Comparison of ENCODE assay signal across 14 cellular contexts in the genomic region with DNA sequence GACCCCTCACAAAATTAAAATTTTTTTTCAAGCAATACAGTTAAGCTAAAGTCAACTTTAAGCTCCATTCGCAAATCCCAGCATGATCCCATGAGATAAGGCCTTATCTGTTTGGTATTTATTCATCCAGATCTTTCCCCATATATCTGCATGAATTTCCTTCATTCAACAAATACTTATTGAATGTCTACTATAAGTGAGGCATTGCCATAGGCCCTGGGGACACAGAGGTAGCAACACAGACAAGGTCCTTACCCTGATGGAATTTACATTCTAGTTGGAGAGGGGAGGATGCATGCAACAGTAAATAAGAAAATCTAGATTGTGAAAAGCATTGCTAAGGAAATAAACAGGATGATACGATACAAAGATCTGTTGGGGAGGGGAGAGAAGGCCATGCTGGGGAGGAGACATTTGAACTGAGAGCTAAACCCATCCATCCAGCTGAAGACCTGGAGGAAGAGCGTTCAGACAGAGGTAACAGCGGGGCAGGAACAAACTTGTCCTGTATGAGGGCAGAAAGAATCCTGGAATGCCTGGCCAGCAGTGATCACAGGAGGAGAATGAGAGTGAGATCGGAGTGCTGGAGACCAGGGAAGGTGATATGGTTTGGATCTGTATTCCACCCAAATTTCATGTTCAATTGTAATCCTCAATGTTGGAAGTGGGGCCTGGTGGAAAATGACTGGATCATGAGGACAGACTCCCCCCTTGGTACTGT.
"Had no signal": no experiment of that assay in that cellular context is flagged by ENCODE, and none has a peak within 500 bp of the region (broad histone marks: within the 10 kb centered on the region; RNA-seq: fewer than 3 reads in every experiment).

No MANE protein-coding gene starts in this region.

- H3K36me3 ChIP-seq: cardiac muscle cell, esophagus muscularis mucosa, pancreas, vagina had no signal

- H3K27me3 ChIP-seq: cardiac muscle cell, esophagus muscularis mucosa, pancreas, vagina had no signal

- DNase-seq: activated CD4-positive, alpha-beta memory T cell treated with anti-CD3 and anti-CD28 coated beads for 36 hours; activated CD4-positive, alpha-beta T cell treated with anti-CD3 and anti-CD28 coated beads for 1 hour; activated CD8-positive, alpha-beta memory T cell treated with anti-CD3 and anti-CD28 coated beads, Interleukin-2, amount 10 ng/mL, durations not matched to agents 7 days and 5 days; activated naive CD4-positive, alpha-beta T cell treated with anti-CD3 and anti-CD28 coated beads, Interleukin-2, amount 50 U/mL, for 16 hours; activated T-cell treated with anti-CD3 and anti-CD28 coated beads, Interleukin-2, amount 50 U/mL, for 1 hour; dorsolateral prefrontal cortex; glutamatergic neuron; hypothalamus; kidney glomerular epithelial cell; pancreas; stimulated activated CD4-positive, alpha-beta T cell treated with anti-CD3 and anti-CD28 coated beads, Interleukin-1b, Interleukin-23, amount 100 ng/mL, for 48 hours had no signal

- H3K4me1 ChIP-seq: esophagus muscularis mucosa, vagina had no signal

- H3K9me3 Mint-ChIP-seq: activated CD4-positive, alpha-beta memory T cell treated with anti-CD3 and anti-CD28 coated beads for 36 hours had no signal

- H3K27ac ChIP-seq: cardiac muscle cell, dorsolateral prefrontal cortex, esophagus muscularis mucosa, pancreas, vagina had no signal

- H3K9me3 ChIP-seq: esophagus muscularis mucosa, pancreas, vagina had no signal

- H3K4me1 Mint-ChIP-seq: activated CD8-positive, alpha-beta memory T cell treated with anti-CD3 and anti-CD28 coated beads, Interleukin-2, amount 10 ng/mL, durations not matched to agents 7 days and 5 days had no signal

- H3K4me3 Mint-ChIP-seq: activated CD4-positive, alpha-beta memory T cell treated with anti-CD3 and anti-CD28 coated beads for 36 hours; activated CD8-positive, alpha-beta memory T cell treated with anti-CD3 and anti-CD28 coated beads, Interleukin-2, amount 10 ng/mL, durations not matched to agents 7 days and 5 days had no signal

- H3K27ac Mint-ChIP-seq: activated CD4-positive, alpha-beta memory T cell treated with anti-CD3 and anti-CD28 coated beads for 36 hours; activated CD8-positive, alpha-beta memory T cell treated with anti-CD3 and anti-CD28 coated beads, Interleukin-2, amount 10 ng/mL, durations not matched to agents 7 days and 5 days had no signal

- H3K36me3 Mint-ChIP-seq: activated CD4-positive, alpha-beta memory T cell treated with anti-CD3 and anti-CD28 coated beads for 36 hours; activated CD8-positive, alpha-beta memory T cell treated with anti-CD3 and anti-CD28 coated beads, Interleukin-2, amount 10 ng/mL, durations not matched to agents 7 days and 5 days had no signal

- H3K4me3 ChIP-seq: cardiac muscle cell, dorsolateral prefrontal cortex, esophagus muscularis mucosa, pancreas, vagina had no signal

- ATAC-seq: activated CD8-positive, alpha-beta memory T cell treated with anti-CD3 and anti-CD28 coated beads, Interleukin-2, amount 10 ng/mL, durations not matched to agents 7 days and 5 days; pancreas had no signal
